In genomic region chr2:30310411-30310810, GRCh38 we compare ENCODE assay signal across 15 cellular contexts.
"Had no signal": no experiment of that assay in that cellular context is flagged by ENCODE, and none has a peak within 500 bp of the region (broad histone marks: within the 10 kb centered on the region; RNA-seq: fewer than 3 reads in every experiment).

No MANE protein-coding gene starts in this region.

- H3K27ac Mint-ChIP-seq: activated CD4-positive, alpha-beta memory T cell treated with anti-CD3 and anti-CD28 coated beads for 36 hours; dendritic cell treated with granulocyte-macrophage colony-stimulating factor and Interleukin-4, amounts not matched to agents 40 ng/mL and 50 ng/mL, for 4 days had no signal

- H3K27ac ChIP-seq: body of pancreas, lower lobe of right lung, sigmoid colon, thyroid gland, uterus had no signal

- H3K27me3 ChIP-seq: body of pancreas, sigmoid colon, thyroid gland, uterus had no signal

- ATAC-seq: body of pancreas, left cardiac atrium, lower lobe of right lung had no signal

- H3K4me3 Mint-ChIP-seq: activated CD4-positive, alpha-beta memory T cell treated with anti-CD3 and anti-CD28 coated beads for 36 hours; dendritic cell treated with granulocyte-macrophage colony-stimulating factor and Interleukin-4, amounts not matched to agents 40 ng/mL and 50 ng/mL, for 4 days had no signal

- H3K4me3 ChIP-seq: body of pancreas, lower lobe of right lung, sigmoid colon, thyroid gland, uterus had no signal

- H3K4me1 ChIP-seq: body of pancreas, lower lobe of right lung, sigmoid colon, thyroid gland, uterus had no signal

- H3K27me3 Mint-ChIP-seq: activated CD4-positive, alpha-beta memory T cell treated with anti-CD3 and anti-CD28 coated beads for 36 hours had no signal

- H3K9me3 ChIP-seq: body of pancreas, lower lobe of right lung, sigmoid colon, thyroid gland, uterus had no signal

- DNase-seq: activated CD4-positive, CD25-positive, alpha-beta regulatory T cell treated with anti-CD3 and anti-CD28 coated beads, Interleukin-2, amount 50 U/mL, for 72 hours; activated CD8-positive, alpha-beta memory T cell treated with anti-CD3 and anti-CD28 coated beads, Interleukin-2, amount 50 U/mL, for 48 hours; activated naive CD4-positive, alpha-beta T cell treated with Interleukin-2 at 50 U/mL for 16 hours; amniotic stem cell; body of pancreas; central memory CD4-positive, alpha-beta T cell; hippocampal formation; left cardiac atrium; lower lobe of right lung; sigmoid colon; stimulated activated CD4-positive, alpha-beta T cell treated with anti-CD3 and anti-CD28 coated beads, Interleukin-2, amount 100 ng/mL, for 48 hours; thyroid gland; uterus had no signal

- H3K36me3 ChIP-seq: lower lobe of right lung, sigmoid colon, thyroid gland, uterus had no signal
